Comparison of ENCODE assay signal across 16 cellular contexts in genomic region chr15:97978408-97979130, GRCh38. TPM values are rescaled to one million over a fixed set of nuclear protein-coding genes. Genes with fewer than 3 reads are reported as not detected.
A peak's percentile ranks its signal among the peaks of the same experiment; 100 is the strongest.
DNase-seq lines count a peak whose midpoint lies in the region; ATAC-seq, FAIRE-seq and TF ChIP-seq lines count a peak whose summit lies in the region.
"Had no signal": no experiment of that assay in that cellular context is flagged by ENCODE, and none has a peak within 500 bp of the region (broad histone marks: within the 10 kb centered on the region; RNA-seq: fewer than 3 reads in every experiment).

No MANE protein-coding gene starts in this region.

- no peaks in the 10 kb centered on the region for H3F3A ChIP-seq in PC-3 (ENCODE audit: low read length, unreplicated experiment)

- no peak overlapping the region for H2AK5ac ChIP-seq in mesendoderm (ENCODE audit: low read length)

- H3K9me3 ChIP-seq in MG63 = no peaks in the 10 kb centered on the region
- no peaks in the 10 kb centered on the region for H3K9me3 ChIP-seq in endothelial cell of umbilical vein (replicated peaks; ENCODE audit: control insufficient read depth, insufficient read depth, low read length)
- H3K9me3 ChIP-seq in PC-3 (ENCODE audit: low read length) = no peaks in the 10 kb centered on the region
- H3K9me3 ChIP-seq: ovary, SJSA1 had no signal

- POLR2A ChIA-PET in endothelial cell of umbilical vein (lab: Charles Lee) = no interaction called here
- POLR2A ChIA-PET in PC-3 (lab: Charles Lee; ENCODE audit: unreplicated experiment) = no interaction called here

- H4K5ac ChIP-seq in mesendoderm (ENCODE audit: low read length) = no peak overlapping the region

- H4K20me1 ChIP-seq in endothelial cell of umbilical vein (replicated peaks; ENCODE audit: control insufficient read depth, extremely low read depth, insufficient read depth, low read length) = no peaks in the 10 kb centered on the region
- no peaks in the 10 kb centered on the region for H4K20me1 ChIP-seq in PC-3 (ENCODE audit: low read length)

- H3K4me2 ChIP-seq in endothelial cell of umbilical vein (ENCODE audit: insufficient read depth, low read length) (no peak overlapping the region), mesendoderm (ENCODE audit: low read length) (no peak overlapping the region), PC-3 (ENCODE audit: low read length) (no peak overlapping the region)

- TF ChIP-seq POLR2A in endothelial cell of umbilical vein (IDR thresholded peaks at IDR 0.05; ENCODE audit: low read depth, low read length) = no peak
- no peak for TF ChIP-seq POLR2A in H54 (IDR thresholded peaks at IDR 0.05; ENCODE audit: low read depth, low read length)

- H3K79me2 ChIP-seq in endothelial cell of umbilical vein (ENCODE audit: control insufficient read depth, insufficient read depth, low read length) = no peaks in the 10 kb centered on the region
- H3K79me2 ChIP-seq in mesendoderm (ENCODE audit: control insufficient read depth, insufficient read depth, low read length) = no peaks in the 10 kb centered on the region
- H3K79me2 ChIP-seq in PC-3 (ENCODE audit: low read length) = no peaks in the 10 kb centered on the region

- FAIRE-seq in endothelial cell of umbilical vein (lab: Jason Lieb, UNC) (no peak), H54 (lab: Jason Lieb, UNC) (no peak)
- FAIRE-seq: GM12892 had no signal

- no CpG with 5 or more reads among the region's 4 CpGs for WGBS in mesendoderm (ENCODE audit: extremely low coverage, insufficient coverage, low lambda C conversion rate)

- intact Hi-C loops in endothelial cell of umbilical vein (cut with micrococcal nuclease) (loop anchor here (2.0 kb wide), 1 partner anchor 14 kb away; no protein-coding TSS in a partner anchor), PC-3 (cut with micrococcal nuclease) (no loop called here)

- no peak overlapping the region for H2BK15ac ChIP-seq in mesendoderm (replicated peaks; ENCODE audit: low read depth)

- ATAC-seq in PC-3 = no peak

- H3K4me3 ChIP-seq in AG10803 (ENCODE audit: low read length) = no peak overlapping the region
- H3K4me3 ChIP-seq in MG63 = no peak overlapping the region
- no peak overlapping the region for H3K4me3 ChIP-seq in endothelial cell of umbilical vein (replicated peaks in 1 of 3; ENCODE audit: insufficient read depth in 1 of 3, low read depth in 1 of 3, low read length in 3 of 3)
- H3K4me3 ChIP-seq in mesendoderm (ENCODE audit: low read length) = no peak overlapping the region
- H3K4me3 ChIP-seq in PC-3 (ENCODE audit: low read length) = no peak overlapping the region
- H3K4me3 ChIP-seq: ovary, SJSA1 had no signal

- no peak overlapping the region for H3K18ac ChIP-seq in mesendoderm (ENCODE audit: low read length)

- H3K27ac ChIP-seq in endothelial cell of umbilical vein (ENCODE audit: insufficient read depth, low read depth, low read length) = no peak overlapping the region
- peak overlapping the region; percentile 5 for H3K27ac ChIP-seq in mesendoderm (ENCODE audit: low read depth, low read length)
- no peak overlapping the region for H3K27ac ChIP-seq in PC-3 (ENCODE audit: low read length)
- H3K27ac ChIP-seq: ovary, SJSA1, VCaP had no signal

- H3K4ac ChIP-seq in mesendoderm (ENCODE audit: low read depth, low read length) = no peak overlapping the region

- no peak overlapping the region for H3K9ac ChIP-seq in endothelial cell of umbilical vein (replicated peaks; ENCODE audit: extremely low read depth, insufficient read depth, low read length)
- H3K9ac ChIP-seq in mesendoderm (ENCODE audit: low read length) = no peak overlapping the region
- no peak overlapping the region for H3K9ac ChIP-seq in PC-3 (ENCODE audit: low read length)

- no peaks in the 10 kb centered on the region for H3K79me1 ChIP-seq in mesendoderm (ENCODE audit: low read length)

- dilution Hi-C loops in endothelial cell of umbilical vein (cut with MboI; ENCODE audit: extremely low pct_ligation_motif_present, low sequenced_read_pairs) = no loop called here

- H3K9me2 ChIP-seq in PC-3 (replicated peaks; ENCODE audit: low read length) = no peaks in the 10 kb centered on the region

- H4K8ac ChIP-seq in mesendoderm (ENCODE audit: low read depth, low read length) = no peak overlapping the region

- no peak overlapping the region for H2BK5ac ChIP-seq in mesendoderm (ENCODE audit: low read length)

- H3K4me1 ChIP-seq in endothelial cell of umbilical vein (ENCODE audit: control insufficient read depth, extremely low read depth, insufficient read depth, low read length) = peaks cover 7% of the 10 kb centered on the region
- H3K4me1 ChIP-seq in mesendoderm (ENCODE audit: control insufficient read depth, low read depth, low read length) = no peaks in the 10 kb centered on the region
- peaks cover 15% of the 10 kb centered on the region for H3K4me1 ChIP-seq in PC-3 (ENCODE audit: insufficient read depth, low read length)
- H3K4me1 ChIP-seq: SJSA1 had no signal

- no TSS peak for BruUV-seq in endothelial cell of umbilical vein (replicated peaks; lab: Mats Ljungman, UMichigan)
- BruUV-seq in PC-3 (replicated peaks; lab: Mats Ljungman, UMichigan) = no TSS peak

- no peak overlapping the region for H2BK120ac ChIP-seq in mesendoderm (ENCODE audit: low read depth, low read length)

- no peak for TF ChIP-seq CTCF in AG10803 (conservative IDR thresholded peaks at IDR 0.05; ENCODE audit: low read length)
- no peak for TF ChIP-seq CTCF in endothelial cell of umbilical vein (IDR thresholded peaks at IDR 0.05; ENCODE audit: extremely low read depth in 1 of 2, insufficient read depth in 1 of 2, low read depth in 1 of 2, low read length in 2 of 2)
- no peak for TF ChIP-seq CTCF in PC-3 (conservative IDR thresholded peaks at IDR 0.05; ENCODE audit: low read depth, low read length)

- DNase-seq in AG10803 (ENCODE audit: low read depth) (peak; percentile 50), MG63 (peak; percentile 81), endothelial cell of umbilical vein (ENCODE audit: low read depth, low spot score) (peak; percentile 80), mesendoderm (peak; percentile 55), H54 (ENCODE audit: insufficient read length, low spot score) (no peak), superior temporal gyrus (ENCODE audit: extremely low spot score) (no peak), NOMO-1 (lab: John Stamatoyannopoulos, UW; ENCODE audit: unreplicated experiment in 2 of 2) (no peak), PC-3 (no peak)
- DNase-seq: activated gamma-delta T cell treated with Interleukin-2 at 50 U/mL for 16 hours, caudate nucleus, hippocampal formation, NCI-H187, ovary had no signal

- H3K56ac ChIP-seq in mesendoderm (ENCODE audit: low read length) = no peak overlapping the region

- H3K27me3 ChIP-seq in MG63 (no peaks in the 10 kb centered on the region), endothelial cell of umbilical vein (ENCODE audit: control insufficient read depth in 2 of 2, insufficient read depth in 2 of 2, low read length in 2 of 2) (no peaks in the 10 kb centered on the region), mesendoderm (ENCODE audit: insufficient read depth, low read length, poor library complexity) (no peaks in the 10 kb centered on the region), PC-3 (ENCODE audit: low read length) (no peaks in the 10 kb centered on the region)
- H3K27me3 ChIP-seq: ovary, SJSA1 had no signal

- no peaks in the 10 kb centered on the region for H3K9me1 ChIP-seq in endothelial cell of umbilical vein (replicated peaks; ENCODE audit: control insufficient read depth, extremely low read depth, insufficient read depth, low read length)

- CTCF ChIA-PET in endothelial cell of umbilical vein (lab: Charles Lee) (no interaction called here), PC-3 (lab: Charles Lee) (no interaction called here)

- H3K23ac ChIP-seq in mesendoderm (ENCODE audit: low read length) = no peak overlapping the region

- H3K36me3 ChIP-seq in MG63 (no peaks in the 10 kb centered on the region), endothelial cell of umbilical vein (ENCODE audit: control insufficient read depth in 2 of 2, extremely low read depth in 1 of 2, insufficient read depth in 2 of 2, low read length in 2 of 2) (no peaks in the 10 kb centered on the region), mesendoderm (ENCODE audit: control insufficient read depth, insufficient read depth, low read length) (no peaks in the 10 kb centered on the region), PC-3 (ENCODE audit: low read depth, low read length) (no peaks in the 10 kb centered on the region)
- H3K36me3 ChIP-seq: ovary, SJSA1 had no signal

- H2AFZ ChIP-seq in endothelial cell of umbilical vein (ENCODE audit: low read depth, low read length) (no peak overlapping the region), PC-3 (ENCODE audit: low read length) (no peak overlapping the region)

TF ChIP-seq in endothelial cell of umbilical vein, 7 proteins besides CTCF, POLR2A, EP300 and RAD21:
- TF ChIP-seq GATA2 (IDR thresholded peaks at IDR 0.05; ENCODE audit: insufficient read depth, insufficient read length, low read depth, low read length) = no peak
- no peak for TF ChIP-seq MYC (IDR thresholded peaks at IDR 0.05; ENCODE audit: low read depth, low read length)
- no peak for TF ChIP-seq MAX (IDR thresholded peaks at IDR 0.05; ENCODE audit: insufficient read depth, insufficient read length)

RNA-seq across cellular contexts. Expression of gene ARRDC4, which starts 18.1 kb away (rescaled TPM):
- total RNA-seq in MG63 (2014; rRNA removed; shearing (Covaris generic); ENCODE audit: low replicate concordance) = 9.2 and 13.4 TPM in 2 replicates
- total RNA-seq in endothelial cell of umbilical vein (0.97 and 2.5 TPM in 2 replicates), PC-3 (2014; rRNA removed) (7.1 TPM in 2 replicates)
- 1.1 and 1.2 TPM in 2 replicates for polyA plus RNA-seq in endothelial cell of umbilical vein
- polyA plus RNA-seq in endothelial cell of umbilical vein (2011; cell fraction: cytosol; rRNA removed) = 0.94 and 1.1 TPM in 2 replicates
- polyA plus RNA-seq in endothelial cell of umbilical vein (2011; cell fraction: nucleus; rRNA removed) = 1.1 and 1.4 TPM in 2 replicates
- 0.50 and 0.94 TPM in 2 replicates for polyA plus RNA-seq in endothelial cell of umbilical vein (2012)
- 1.4 and 1.8 TPM in 2 replicates for polyA minus RNA-seq in endothelial cell of umbilical vein
- polyA minus RNA-seq in endothelial cell of umbilical vein (2011; cell fraction: cytosol; rRNA and poly(A)+ RNA removed) = not detected
- 0.82 and 0.96 TPM in 2 replicates for polyA minus RNA-seq in endothelial cell of umbilical vein (2011; cell fraction: nucleus; rRNA and poly(A)+ RNA removed)
- polyA plus RNA-seq in mesendoderm (2013, experiment 1 of 2) = 0.72 TPM
- polyA plus RNA-seq in mesendoderm (2013, experiment 2 of 2) = 0.71 TPM

Comparison
In these comparisons a context has a peak if more than half of its experiments do, and no peak if none do; other contexts are left out.
1. DNase-seq: peak in AG10803 (single experiment), MG63 (single experiment), endothelial cell of umbilical vein (single experiment) and mesendoderm (single experiment); none in H54 (single experiment), superior temporal gyrus (single experiment), NOMO-1 (0 of 2) and PC-3 (single experiment).